ENCODE assay signal across 20 cellular contexts in the genomic region with DNA sequence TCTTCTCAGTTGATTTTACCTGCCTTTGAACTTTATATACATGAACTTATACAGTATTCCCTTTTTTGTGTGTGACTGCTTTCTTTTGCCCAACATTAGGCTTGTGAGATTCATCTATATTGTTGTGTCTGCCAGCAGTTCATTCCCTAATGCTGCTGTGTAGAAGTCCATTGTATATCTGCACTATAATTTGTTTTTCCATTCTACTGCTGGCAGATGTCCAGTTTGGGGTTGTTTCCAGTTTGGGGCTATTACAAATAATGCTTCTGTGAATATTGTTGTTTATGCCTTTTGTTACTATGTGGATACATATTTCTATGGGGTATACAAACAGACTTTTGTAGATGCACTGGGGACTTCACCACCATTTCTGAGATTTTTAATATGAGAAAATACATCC.
DNase-seq lines count a peak whose midpoint lies in the region; ATAC-seq and TF ChIP-seq lines count a peak whose summit lies in the region.
"Had no signal": no experiment of that assay in that cellular context is flagged by ENCODE, and none has a peak within 500 bp of the region (broad histone marks: within the 10 kb centered on the region; RNA-seq: fewer than 3 reads in every experiment).

No MANE protein-coding gene starts in this region.

- no peak overlapping the region for H3K27ac ChIP-seq in SJCRH30
- H3K27ac ChIP-seq: KMS-11 had no signal

- H3K36me3 ChIP-seq in SJCRH30, result no peaks in the 10 kb centered on the region

- no peaks in the 10 kb centered on the region for H3K9me3 ChIP-seq in SJCRH30 (replicated peaks)

- no peaks in the 10 kb centered on the region for H3K4me1 ChIP-seq in SJCRH30

- TF ChIP-seq CTCF in fibroblast of pulmonary artery (IDR thresholded peaks at IDR 0.05; ENCODE audit: low read length, missing control alignments), result no peak

- no peak overlapping the region for H3K4me3 ChIP-seq in fibroblast of pulmonary artery (replicated peaks; ENCODE audit: low read depth, low read length)
- H3K4me3 ChIP-seq in SJCRH30, result no peak overlapping the region

- H3K27me3 ChIP-seq in SJCRH30, result no peaks in the 10 kb centered on the region

- no peak for ATAC-seq in GM19467 (IDR thresholded peaks at IDR 0.05; ENCODE audit: unreplicated experiment)
- ATAC-seq: T-cell had no signal

- DNase-seq in NCI-H1436 (lab: John Stamatoyannopoulos, UW), result peak; percentile 13
- DNase-seq in NCI-H1436 treated with DMSO at 0.1 percent for 48 hours (lab: John Stamatoyannopoulos, UW), result no peak
- DNase-seq in DMS153 (lab: John Stamatoyannopoulos, UW), result peak; percentile 58
- DNase-seq in NCI-H2227 (lab: John Stamatoyannopoulos, UW; ENCODE audit: unreplicated experiment), result peak; percentile 1
- peak; percentile 14 for DNase-seq in fibroblast of pulmonary artery (ENCODE audit: low read depth)
- DNase-seq in SJCRH30, result no peak
- DNase-seq: CD4-positive, CD25-positive, alpha-beta regulatory T cell; DMS79 treated with DMSO at 0.1 percent for 48 hours; GF-D8; HCEC 1CT; MM.1S; NCI-H1694; NCI-H2029 treated with DMSO at 0.1 percent for 48 hours; NCI-H510A; NCI-H82; Right ventricle myocardium superior; RPMI8226; T-cell had no signal

Comparison
In these comparisons a context has a peak if more than half of its experiments do, and no peak if none do; other contexts are left out.
1. DNase-seq: peak in NCI-H1436 (single experiment), DMS153 (single experiment), NCI-H2227 (single experiment) and fibroblast of pulmonary artery (single experiment); none in NCI-H1436 treated with DMSO at 0.1 percent for 48 hours (single experiment) and SJCRH30 (0 of 2).